ENCODE assay signal across 8 cellular contexts in genomic region chr6:56595490-56596122, GRCh38. TPM values are rescaled to one million over a fixed set of nuclear protein-coding genes. Genes with fewer than 3 reads are reported as not detected.
DNase-seq lines count a peak whose midpoint lies in the region; ATAC-seq and TF ChIP-seq lines count a peak whose summit lies in the region.

No MANE protein-coding gene starts in this region.

- TF ChIP-seq CTCF in CD14-positive monocyte (IDR thresholded peaks at IDR 0.05) (peak; percentile 81), omental fat pad (IDR thresholded peaks at IDR 0.05) (no peak)

- H3K4me3 Mint-ChIP-seq in CD14-positive monocyte, result no peak overlapping the region

- no peaks in the 10 kb centered on the region for H3K27me3 Mint-ChIP-seq in CD14-positive monocyte (ENCODE audit: low read depth in 3 of 3)

- H3K36me3 Mint-ChIP-seq in CD14-positive monocyte, result peaks cover 14 to 16% of the 10 kb centered on the region in 2 donors

- H3K4me1 Mint-ChIP-seq in CD14-positive monocyte, result peaks cover 29% of the 10 kb centered on the region

- DNase-seq in CD14-positive monocyte (ENCODE audit: low spot score) (peak; percentile 59), NCI-H748 treated with DMSO at 0.1 percent for 48 hours (lab: John Stamatoyannopoulos, UW) (peak; percentile 71), fibroblast of the conjunctiva (ENCODE audit: low read depth) (peak; percentile 16), omental fat pad (ENCODE audit: low spot score) (no peak), DMS79 (lab: John Stamatoyannopoulos, UW) (no peak)
- DNase-seq in activated CD8-positive, alpha-beta memory T cell treated with anti-CD3 and anti-CD28 coated beads, Interleukin-2, amount 50 U/mL, for 48 hours, result peak; percentile 52

- intact Hi-C loops in CD14-positive monocyte (cut with micrococcal nuclease), result loop anchor here (2.0 to 10.0 kb wide), 2 partner anchors 231 to 235 kb away; no protein-coding TSS in a partner anchor

- H3K9me3 Mint-ChIP-seq in CD14-positive monocyte, result peaks cover 0 to 1% (median 0%) of the 10 kb centered on the region in 7 donors

- ATAC-seq in GM19023 (IDR thresholded peaks at IDR 0.05; ENCODE audit: unreplicated experiment), result peak; percentile 36
- peak; percentile 30 for ATAC-seq in HG03432 (IDR thresholded peaks at IDR 0.05; ENCODE audit: unreplicated experiment)
- ATAC-seq in omental fat pad (ENCODE audit: low FRiP score), result peak; percentile 83

- peak overlapping the region in 5 of 7 donors; percentile 50 to 89 (median 68) for H3K27ac Mint-ChIP-seq in CD14-positive monocyte

RNA-seq across cellular contexts. Expression of gene DST, which starts 47.1 kb away (rescaled TPM):
- 1 to 10 TPM; 1.1 to 3.2 TPM for polyA plus RNA-seq in CD14-positive monocyte
- total RNA-seq in omental fat pad, result 100 to 1,000 TPM; 126 to 371 (median 160) TPM

Comparison
In these comparisons a context has a peak if more than half of its experiments do, and no peak if none do; other contexts are left out.
1. DNase-seq: peak in CD14-positive monocyte (single experiment), NCI-H748 treated with DMSO at 0.1 percent for 48 hours (single experiment), activated CD8-positive, alpha-beta memory T cell treated with anti-CD3 and anti-CD28 coated beads, Interleukin-2, amount 50 U/mL, for 48 hours (single experiment) and fibroblast of the conjunctiva (single experiment); none in omental fat pad (single experiment) and DMS79 (single experiment).
2. ATAC-seq: peak in every context shown above with its lines; median percentile 83 in omental fat pad; 36 in GM19023; 30 in HG03432.